24 cellular contexts compared by ENCODE assay signal in the genomic region with DNA sequence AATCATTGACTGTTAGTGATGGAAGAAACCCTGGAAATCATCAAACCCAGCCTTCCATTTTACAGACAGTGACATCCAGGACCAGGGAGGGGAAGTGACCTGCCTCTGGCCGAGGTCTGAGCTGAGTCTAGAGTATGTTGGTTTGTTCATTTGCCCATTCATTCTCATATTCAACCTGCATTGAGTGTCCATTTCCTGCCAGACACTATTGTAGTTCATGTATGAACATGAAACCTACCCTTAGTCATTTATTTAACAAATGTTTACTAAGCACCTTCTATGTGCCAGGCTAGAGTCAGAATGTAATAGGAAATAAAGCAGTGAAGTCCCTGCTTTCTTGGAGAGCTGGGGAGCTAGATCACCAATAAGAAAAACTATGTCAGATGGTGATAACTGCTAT. TPM values are rescaled to one million over a fixed set of nuclear protein-coding genes. Genes with fewer than 3 reads are reported as not detected.
"Had no signal": no experiment of that assay in that cellular context is flagged by ENCODE, and none has a peak within 500 bp of the region (broad histone marks: within the 10 kb centered on the region; RNA-seq: fewer than 3 reads in every experiment).

No MANE protein-coding gene starts in this region.

- H3K4me1 Mint-ChIP-seq: activated naive CD4-positive, alpha-beta T cell treated with anti-CD3 and anti-CD28 coated beads, Interleukin-2, amount 50 U/mL, for 24 hours; memory B cell; stimulated activated memory B cell treated with anti-CD40 and anti-IgM and Interleukin-4, amounts not matched to agents 10 μg/mL and 1 μg/mL and 100 μg/mL, for 72 hours had no signal

- H3K4me3 Mint-ChIP-seq: activated naive CD4-positive, alpha-beta T cell treated with anti-CD3 and anti-CD28 coated beads, Interleukin-2, amount 50 U/mL, for 24 hours; activated T-helper 1 cell treated with anti-CD3 and anti-CD28 coated beads, Interleukin-12 subunit alpha, Interleukin-12 subunit beta, Interleukin-2, Interleukin-4 antibody, amounts not matched to agents 30 ng/mL and 10 ng/mL and 1 ng/mL, durations not matched to agents 14 hours and 24 hours and 36 hours; brain; memory B cell; nephron; stimulated activated memory B cell treated with anti-CD40 and anti-IgM and Interleukin-4, amounts not matched to agents 10 μg/mL and 1 μg/mL and 100 μg/mL, for 72 hours had no signal

- H3K36me3 Mint-ChIP-seq: stimulated activated memory B cell treated with anti-CD40 and anti-IgM and Interleukin-4, amounts not matched to agents 10 μg/mL and 1 μg/mL and 100 μg/mL, for 72 hours had no signal

- H3K27ac Mint-ChIP-seq: activated naive CD4-positive, alpha-beta T cell treated with anti-CD3 and anti-CD28 coated beads, Interleukin-2, amount 50 U/mL, for 24 hours; activated T-helper 1 cell treated with anti-CD3 and anti-CD28 coated beads, Interleukin-12 subunit alpha, Interleukin-12 subunit beta, Interleukin-2, Interleukin-4 antibody, amounts not matched to agents 30 ng/mL and 10 ng/mL and 1 ng/mL, durations not matched to agents 14 hours and 24 hours and 36 hours; memory B cell; nephron; stimulated activated memory B cell treated with anti-CD40 and anti-IgM and Interleukin-4, amounts not matched to agents 10 μg/mL and 1 μg/mL and 100 μg/mL, for 72 hours had no signal

- DNase-seq: activated CD4-positive, alpha-beta T cell treated with anti-CD3 and anti-CD28 coated beads, Interleukin-2, amount 50 U/mL, for 48 hours; activated gamma-delta T cell treated with Interleukin-2 at 50 U/mL for 16 hours; activated T-cell treated with anti-CD3 and anti-CD28 coated beads for 4 hours; aorta; caudate nucleus; effector memory CD4-positive, alpha-beta T cell; heart left ventricle; left cardiac atrium; right lobe of liver; small intestine; stimulated activated CD4-positive, alpha-beta T cell treated with anti-CD3 and anti-CD28 coated beads, Interleukin-2, amount 100 ng/mL, for 24 hours; stomach; T-helper 9 cell; uterus had no signal

- H3K9me3 Mint-ChIP-seq: activated naive CD4-positive, alpha-beta T cell treated with anti-CD3 and anti-CD28 coated beads, Interleukin-2, amount 50 U/mL, for 24 hours; activated T-helper 1 cell treated with anti-CD3 and anti-CD28 coated beads, Interleukin-12 subunit alpha, Interleukin-12 subunit beta, Interleukin-2, Interleukin-4 antibody, amounts not matched to agents 30 ng/mL and 10 ng/mL and 1 ng/mL, durations not matched to agents 14 hours and 24 hours and 36 hours; nephron; stimulated activated memory B cell treated with anti-CD40 and anti-IgM and Interleukin-4, amounts not matched to agents 10 μg/mL and 1 μg/mL and 100 μg/mL, for 72 hours had no signal

- H3K4me3 ChIP-seq: heart left ventricle, right lobe of liver, stomach, suprapubic skin, tibial nerve, uterus had no signal

RNA-seq across cellular contexts. Expression of a gene that starts 51.3 kb away (rescaled TPM):
- total RNA-seq: activated T-helper 1 cell treated with anti-CD3 and anti-CD28 coated beads, Interleukin-12 subunit alpha, Interleukin-12 subunit beta, Interleukin-2, Interleukin-4 antibody, amounts not matched to agents 30 ng/mL and 10 ng/mL and 1 ng/mL, durations not matched to agents 14 hours and 24 hours and 36 hours; endothelial cell of umbilical vein; T-helper 1 cell treated with Interleukin-12 subunit alpha and Interleukin-12 subunit beta and Interleukin-4 antibody, amounts not matched to agents 30 ng/mL and 1 ng/mL, for 36 hours had no signal
